Comparison of ENCODE assay signal across 1 cellular context in the genomic region with DNA sequence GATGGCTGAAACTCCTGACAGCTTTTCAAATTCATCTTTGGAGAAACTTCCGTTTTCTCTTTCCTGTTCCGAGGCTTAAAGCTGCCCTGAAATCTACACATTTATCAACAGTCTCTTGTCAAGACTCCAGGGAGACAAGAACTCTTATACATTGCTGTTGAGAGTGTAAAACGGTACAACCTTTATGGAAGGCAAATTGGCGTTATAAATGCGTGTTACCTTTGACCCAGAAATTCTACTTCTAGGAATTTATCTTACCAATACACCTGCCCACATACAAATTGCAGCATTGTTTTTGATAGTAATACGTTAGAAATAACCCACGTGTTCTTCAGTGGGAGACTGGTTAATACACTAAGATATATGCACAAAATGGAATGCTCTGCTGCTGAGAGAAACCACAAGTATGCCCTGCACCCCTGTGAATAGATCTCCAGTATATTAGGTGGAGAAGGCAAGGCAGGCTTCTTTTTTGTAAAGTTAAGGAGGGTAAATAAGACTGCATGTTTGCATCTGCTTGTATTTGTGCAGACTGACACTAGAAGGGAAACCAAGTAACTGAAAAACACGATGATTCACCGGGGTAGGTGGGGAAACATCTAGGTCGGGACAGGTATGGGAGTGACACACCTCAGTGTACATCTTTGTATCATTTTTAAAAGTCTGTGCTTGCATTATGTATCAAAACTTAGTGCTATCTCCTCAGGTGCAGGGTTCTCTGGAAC.
TF ChIP-seq lines count a peak whose summit lies in the region.

No MANE protein-coding gene starts in this region.

TF ChIP-seq in HCT116, 20 proteins besides CTCF, POLR2A, EP300 and RAD21 (continued from another document):
- TF ChIP-seq SIN3A (IDR thresholded peaks at IDR 0.05; ENCODE audit: low read depth) (no peak), SP1 (IDR thresholded peaks at IDR 0.05; ENCODE audit: low read depth) (no peak), ELF1 (IDR thresholded peaks at IDR 0.05; ENCODE audit: borderline replicate concordance, low read depth) (no peak), REST (IDR thresholded peaks at IDR 0.05; ENCODE audit: low read depth) (no peak), EGR1 (IDR thresholded peaks at IDR 0.05; ENCODE audit: low read depth) (no peak)
- TF ChIP-seq, protein P1, sequence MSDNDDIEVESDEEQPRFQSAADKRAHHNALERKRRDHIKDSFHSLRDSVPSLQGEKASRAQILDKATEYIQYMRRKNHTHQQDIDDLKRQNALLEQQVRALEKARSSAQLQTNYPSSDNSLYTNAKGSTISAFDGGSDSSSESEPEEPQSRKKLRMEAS (IDR thresholded peaks at IDR 0.05) = no peak
